In genomic region chr2:95104606-95105005, GRCh38 we compare ENCODE assay signal across 23 cellular contexts. TPM values are rescaled to one million over a fixed set of nuclear protein-coding genes. Genes with fewer than 3 reads are reported as not detected.
A peak's percentile ranks its signal among the peaks of the same experiment; 100 is the strongest.
DNase-seq lines count a peak whose midpoint lies in the region; ATAC-seq and TF ChIP-seq lines count a peak whose summit lies in the region.
"Had no signal": no experiment of that assay in that cellular context is flagged by ENCODE, and none has a peak within 500 bp of the region (broad histone marks: within the 10 kb centered on the region; RNA-seq: fewer than 3 reads in every experiment).

No MANE protein-coding gene starts in this region.

- H3K27me3 Mint-ChIP-seq in activated T-cell treated with anti-CD3 and anti-CD28 coated beads, Interleukin-2, amount 50 U/mL, for 24 hours: no peaks in the 10 kb centered on the region
- H3K27me3 Mint-ChIP-seq in activated T-cell treated with anti-CD3 and anti-CD28 coated beads, Interleukin-2, amount 50 U/mL, for 4 hours (ENCODE audit: low read depth): no peaks in the 10 kb centered on the region
- no peaks in the 10 kb centered on the region for H3K27me3 Mint-ChIP-seq in CD8-positive, alpha-beta T cell (ENCODE audit: low read depth)
- H3K27me3 Mint-ChIP-seq: B cell; CD4-positive, alpha-beta T cell; CD8-positive, alpha-beta memory T cell had no signal

- no peak overlapping the region for H3K4me3 ChIP-seq in CD8-positive, alpha-beta T cell (ENCODE audit: low read depth, low read length)
- H3K4me3 ChIP-seq: A549; BLaER1 treated with 17β-estradiol and CSF1 and Interleukin-3, amounts not matched to agents 10 nM and 100 nM; GM12878 had no signal

- no peak for ATAC-seq in activated T-cell treated with anti-CD3 and anti-CD28 coated beads, Interleukin-2, amount 50 U/mL, for 4 hours
- no peak for ATAC-seq in CD8-positive, alpha-beta T cell
- no peak for ATAC-seq in GM19324 (IDR thresholded peaks at IDR 0.05; ENCODE audit: low FRiP score, unreplicated experiment)
- ATAC-seq: A549, GM12878 had no signal

- DNase-seq in activated T-cell treated with anti-CD3 and anti-CD28 coated beads, Interleukin-2, amount 50 U/mL, for 24 hours: no peak
- DNase-seq in activated T-cell treated with anti-CD3 and anti-CD28 coated beads, Interleukin-2, amount 50 U/mL, for 4 hours: no peak
- no peak for DNase-seq in CD8-positive, alpha-beta T cell
- DNase-seq in head of caudate nucleus (peak in 27 of 42 donors; percentile 5 to 76 (median 29)), HuH-7.5 (ENCODE audit: low spot score) (no peak)
- DNase-seq: AML-193; CD4-positive, alpha-beta T cell; CD8-positive, alpha-beta memory T cell; COR-L47; DMS 273 treated with DMSO at 0.1 percent for 48 hours; DMS153; DMS53; DMS79; DND-41; EL; GDM1 had no signal

- no peak for TF ChIP-seq CTCF in CD8-positive, alpha-beta T cell (IDR thresholded peaks at IDR 0.05)

- H3K36me3 ChIP-seq in CD8-positive, alpha-beta T cell (ENCODE audit: insufficient read depth, low read length): peaks cover 68% of the 10 kb centered on the region

- POLR2A ChIA-PET in CD8-positive, alpha-beta T cell (lab: Charles Lee): no interaction called here

- no peaks in the 10 kb centered on the region for H3K4me1 ChIP-seq in CD8-positive, alpha-beta T cell (ENCODE audit: insufficient read depth, low read length)
- H3K4me1 ChIP-seq: A549; BLaER1 treated with 17β-estradiol and CSF1 and Interleukin-3, amounts not matched to agents 10 nM and 100 nM had no signal

- CTCF ChIA-PET in CD8-positive, alpha-beta T cell (lab: Charles Lee): interaction anchor here (3.0 kb wide), 1 partner anchor 11 kb away, joined by 17 read pairs; no protein-coding TSS in a partner anchor

- H3K27ac Mint-ChIP-seq in activated T-cell treated with anti-CD3 and anti-CD28 coated beads, Interleukin-2, amount 50 U/mL, for 24 hours: peak overlapping the region; percentile 0
- H3K27ac Mint-ChIP-seq in CD8-positive, alpha-beta T cell: peak overlapping the region; percentile 10
- H3K27ac Mint-ChIP-seq: B cell; CD4-positive, alpha-beta T cell had no signal

- H3K9me3 Mint-ChIP-seq in activated T-cell treated with anti-CD3 and anti-CD28 coated beads, Interleukin-2, amount 50 U/mL, for 24 hours: no peaks in the 10 kb centered on the region
- no peaks in the 10 kb centered on the region for H3K9me3 Mint-ChIP-seq in activated T-cell treated with anti-CD3 and anti-CD28 coated beads, Interleukin-2, amount 50 U/mL, for 4 hours
- no peaks in the 10 kb centered on the region for H3K9me3 Mint-ChIP-seq in CD8-positive, alpha-beta T cell
- H3K9me3 Mint-ChIP-seq: CD4-positive, alpha-beta T cell; CD8-positive, alpha-beta memory T cell had no signal

- H3K27me3 ChIP-seq in CD8-positive, alpha-beta T cell (ENCODE audit: insufficient read depth, low read length): no peaks in the 10 kb centered on the region
- H3K27me3 ChIP-seq: BLaER1 treated with 17β-estradiol and CSF1 and Interleukin-3, amounts not matched to agents 10 nM and 100 nM had no signal

- intact Hi-C loops in CD8-positive, alpha-beta T cell (cut with DNase I, micrococcal nuclease): no loop called here
- intact Hi-C loops in head of caudate nucleus (cut with DNase I): no loop called here

- peaks cover 2% of the 10 kb centered on the region for H3K4me1 Mint-ChIP-seq in activated T-cell treated with anti-CD3 and anti-CD28 coated beads, Interleukin-2, amount 50 U/mL, for 24 hours (ENCODE audit: low read depth)
- H3K4me1 Mint-ChIP-seq in activated T-cell treated with anti-CD3 and anti-CD28 coated beads, Interleukin-2, amount 50 U/mL, for 4 hours (ENCODE audit: low read depth): no peaks in the 10 kb centered on the region
- no peaks in the 10 kb centered on the region for H3K4me1 Mint-ChIP-seq in CD8-positive, alpha-beta T cell (ENCODE audit: low read depth)
- H3K4me1 Mint-ChIP-seq: B cell had no signal

- H3K9me3 ChIP-seq in CD8-positive, alpha-beta T cell (ENCODE audit: low read length): no peaks in the 10 kb centered on the region
- H3K9me3 ChIP-seq: A549 had no signal

- H3K36me3 Mint-ChIP-seq in activated T-cell treated with anti-CD3 and anti-CD28 coated beads, Interleukin-2, amount 50 U/mL, for 24 hours (ENCODE audit: low read depth): peaks cover 90% of the 10 kb centered on the region
- H3K36me3 Mint-ChIP-seq in activated T-cell treated with anti-CD3 and anti-CD28 coated beads, Interleukin-2, amount 50 U/mL, for 4 hours (ENCODE audit: insufficient read depth): peaks cover 50% of the 10 kb centered on the region
- peaks cover 87% of the 10 kb centered on the region for H3K36me3 Mint-ChIP-seq in CD8-positive, alpha-beta T cell

- H3K4me3 Mint-ChIP-seq in activated T-cell treated with anti-CD3 and anti-CD28 coated beads, Interleukin-2, amount 50 U/mL, for 24 hours: no peak overlapping the region
- no peak overlapping the region for H3K4me3 Mint-ChIP-seq in activated T-cell treated with anti-CD3 and anti-CD28 coated beads, Interleukin-2, amount 50 U/mL, for 4 hours
- H3K4me3 Mint-ChIP-seq in CD8-positive, alpha-beta T cell: no peak overlapping the region
- H3K4me3 Mint-ChIP-seq: B cell; CD4-positive, alpha-beta T cell; CD8-positive, alpha-beta memory T cell had no signal

- H3K27ac ChIP-seq in CD8-positive, alpha-beta T cell (ENCODE audit: low read depth, low read length): no peak overlapping the region
- H3K27ac ChIP-seq: 22Rv1; A549; BLaER1 treated with 17β-estradiol and CSF1 and Interleukin-3, amounts not matched to agents 10 nM and 100 nM; C4-2B had no signal

RNA-seq across cellular contexts. Expression of gene MRPS5, which starts 17.0 kb away (rescaled TPM):
- 10 to 100 TPM; 67.4 to 71.8 (median 70.2) TPM for total RNA-seq in activated T-cell treated with anti-CD3 and anti-CD28 coated beads, Interleukin-2, amount 50 U/mL, for 4 hours
- 10 to 100 TPM; 20.0 to 21.3 TPM for total RNA-seq in CD8-positive, alpha-beta T cell

RNA-seq across cellular contexts. Expression of gene ZNF514, which starts 55.0 kb away (rescaled TPM):
- 1 to 10 TPM; 4.9 to 6.7 (median 5.7) TPM for total RNA-seq in activated T-cell treated with anti-CD3 and anti-CD28 coated beads, Interleukin-2, amount 50 U/mL, for 4 hours
- total RNA-seq in CD8-positive, alpha-beta T cell: 10 to 100 TPM in 1 of 2 experiments, 1 to 10 TPM in 1; 9.7 to 10.2 TPM

Comparison
In these comparisons a context has a peak if more than half of its experiments do, and no peak if none do; other contexts are left out.
1. DNase-seq: peak in head of caudate nucleus (27 of 42); none in activated T-cell treated with anti-CD3 and anti-CD28 coated beads, Interleukin-2, amount 50 U/mL, for 24 hours (single experiment), activated T-cell treated with anti-CD3 and anti-CD28 coated beads, Interleukin-2, amount 50 U/mL, for 4 hours (single experiment), CD8-positive, alpha-beta T cell (0 of 7) and HuH-7.5 (single experiment).